In the genomic region with DNA sequence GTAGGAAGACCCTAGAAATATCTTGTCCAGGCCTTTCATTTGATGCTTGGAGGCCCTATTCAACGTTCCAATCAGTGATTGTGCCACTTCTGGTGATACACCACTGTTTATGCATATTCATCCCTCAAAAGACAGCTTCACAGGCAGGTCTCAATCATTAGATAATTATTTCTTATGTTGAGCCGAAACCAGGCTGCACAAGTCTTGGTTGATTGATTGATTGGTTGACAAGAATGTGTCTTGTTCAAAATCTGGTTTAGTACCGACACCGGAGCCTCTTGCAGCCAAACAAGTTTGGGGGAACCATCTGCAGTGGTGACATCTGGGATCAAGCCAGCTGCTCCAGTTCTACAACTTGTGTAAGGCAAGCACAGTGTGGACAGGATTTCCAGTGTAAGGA, we compare ENCODE assay signal across 30 cellular contexts. TPM values are rescaled to one million over a fixed set of nuclear protein-coding genes. Genes with fewer than 3 reads are reported as not detected.
"Had no signal": no experiment of that assay in that cellular context is flagged by ENCODE, and none has a peak within 500 bp of the region (broad histone marks: within the 10 kb centered on the region; RNA-seq: fewer than 3 reads in every experiment).

No MANE protein-coding gene starts in this region.

- H3K4me3 ChIP-seq: esophagus squamous epithelium, gastrocnemius medialis, heart right ventricle, left lung, lower lobe of right lung, mucosa of descending colon had no signal

- H3K27me3 ChIP-seq: gastrocnemius medialis had no signal

- H3K27ac ChIP-seq: epithelial cell of prostate, esophagus squamous epithelium, gastrocnemius medialis, heart right ventricle, left lung, lower lobe of right lung had no signal

- H3K36me3 ChIP-seq: esophagus squamous epithelium, gastrocnemius medialis, heart right ventricle, left lung, lower lobe of right lung had no signal

- H3K4me1 ChIP-seq: esophagus squamous epithelium, gastrocnemius medialis, left lung, lower lobe of right lung had no signal

- DNase-seq: cortex of kidney; effector CD8-positive, alpha-beta T cell; effector memory CD8-positive, alpha-beta T cell; endodermal cell; erythroblast; esophagus squamous epithelium; foreskin melanocyte; gastrocnemius medialis; glutamatergic neuron; head of caudate nucleus; heart right ventricle; hippocampal formation; left cardiac atrium; left lung; left ventricle myocardium superior; lower lobe of right lung; mesenchymal stem cell; mucosa of descending colon; naive B cell had no signal

- H3K9me3 ChIP-seq: esophagus squamous epithelium, gastrocnemius medialis, heart right ventricle, left lung, lower lobe of right lung, mucosa of descending colon had no signal

- ATAC-seq: effector memory CD8-positive, alpha-beta T cell; esophagus mucosa; gastrocnemius medialis; heart right ventricle; left cardiac atrium; left lung; left ventricle myocardium superior; lower lobe of right lung; mucosa of descending colon had no signal

RNA-seq across cellular contexts. Expression of gene C8A, which starts 20.1 kb away (rescaled TPM):
- total RNA-seq: dermis microvascular lymphatic vessel endothelial cell, endodermal cell, esophagus mucosa, esophagus squamous epithelium, glomerular endothelial cell, kidney epithelial cell, left cardiac atrium, left lung, left ventricle myocardium superior, lower leg skin, lower lobe of right lung, lung microvascular endothelial cell, mesenteric fat pad, mesothelial cell of epicardium, mucosa of descending colon, myocyte had no signal
- polyA plus RNA-seq: heart right ventricle, keratinocyte had no signal

RNA-seq across cellular contexts. Expression of gene FYB2, which starts 55.5 kb away (rescaled TPM):
- total RNA-seq: dermis microvascular lymphatic vessel endothelial cell, glomerular endothelial cell, kidney epithelial cell, lung microvascular endothelial cell, mesenteric fat pad, myocyte had no signal
- polyA plus RNA-seq: keratinocyte had no signal
